In genomic region chr13:99085139-99085845, GRCh38 we compare ENCODE assay signal across 8 cellular contexts.
A peak's percentile ranks its signal among the peaks of the same experiment; 100 is the strongest.
DNase-seq lines count a peak whose midpoint lies in the region; ATAC-seq and TF ChIP-seq lines count a peak whose summit lies in the region.

No MANE protein-coding gene starts in this region.

- no peak for DNase-seq in Calu3
- DNase-seq in effector memory CD8-positive, alpha-beta T cell, result peak; percentile 9 to 12 (median 9)
- peak; percentile 17 for DNase-seq in nephron progenitor cell
- no peak for DNase-seq in NCI-H146 (lab: John Stamatoyannopoulos, UW)
- no peak for DNase-seq in NCI-H524 (lab: John Stamatoyannopoulos, UW)
- no peak for DNase-seq in NK-92 treated with Interleukin-12 subunit alpha and Interleukin-12 subunit beta, amount 100 ng/mL, for 24 hours (lab: John Stamatoyannopoulos, UW)
- DNase-seq in NCI-H510A treated with DMSO at 0.1 percent for 48 hours (lab: John Stamatoyannopoulos, UW), result no peak

- no peak for ATAC-seq in effector memory CD8-positive, alpha-beta T cell (replicated peaks)

- H3K4me1 Mint-ChIP-seq in Calu3 (ENCODE audit: low read depth, unreplicated experiment) (peaks cover 6% of the 10 kb centered on the region), nephron progenitor cell (peaks cover 34% of the 10 kb centered on the region)
- H3K4me1 Mint-ChIP-seq in effector memory CD8-positive, alpha-beta T cell (ENCODE audit: low read depth in 2 of 2), result peaks cover 32 to 34% of the 10 kb centered on the region in 2 donors

- intact Hi-C loops in Calu3 (cut with micrococcal nuclease; ENCODE audit: unreplicated experiment), result no loop called here

- no peak overlapping the region for H3K27ac Mint-ChIP-seq in Calu3 (ENCODE audit: unreplicated experiment)
- H3K27ac Mint-ChIP-seq in effector memory CD8-positive, alpha-beta T cell, result peak overlapping the region; percentile 77 to 94
- H3K27ac Mint-ChIP-seq in nephron progenitor cell, result no peak overlapping the region

- H3K36me3 Mint-ChIP-seq in Calu3 (ENCODE audit: insufficient read depth, unreplicated experiment), result peaks cover 13% of the 10 kb centered on the region
- peaks cover 46% of the 10 kb centered on the region for H3K36me3 Mint-ChIP-seq in effector memory CD8-positive, alpha-beta T cell (ENCODE audit: insufficient read depth)
- H3K36me3 Mint-ChIP-seq in nephron progenitor cell (ENCODE audit: low read depth), result no peaks in the 10 kb centered on the region

- TF ChIP-seq CTCF in Calu3 (IDR thresholded peaks at IDR 0.05; ENCODE audit: unreplicated experiment), result no peak
- no peak for TF ChIP-seq CTCF in WI38 (IDR thresholded peaks at IDR 0.05; ENCODE audit: low read depth, low read length)
- TF ChIP-seq CTCF in nephron progenitor cell (IDR thresholded peaks at IDR 0.05), result no peak

- H3K4me3 Mint-ChIP-seq in Calu3 (ENCODE audit: low read depth, unreplicated experiment), result peak overlapping the region; percentile 46
- H3K4me3 Mint-ChIP-seq in effector memory CD8-positive, alpha-beta T cell, result peak overlapping the region; percentile 78 to 86
- H3K4me3 Mint-ChIP-seq in nephron progenitor cell, result peak overlapping the region; percentile 79

- peak overlapping the region; percentile 73 for H3K4me3 ChIP-seq in WI38 (ENCODE audit: low read depth, low read length)

- CTCF ChIA-PET in Calu3 (lab: Charles Lee), result no interaction called here

- peaks cover 3% of the 10 kb centered on the region for H3K9me3 Mint-ChIP-seq in Calu3 (ENCODE audit: low read depth, unreplicated experiment)
- H3K9me3 Mint-ChIP-seq in effector memory CD8-positive, alpha-beta T cell, result no peaks in the 10 kb centered on the region
- no peaks in the 10 kb centered on the region for H3K9me3 Mint-ChIP-seq in nephron progenitor cell

- no peaks in the 10 kb centered on the region for H3K27me3 Mint-ChIP-seq in Calu3 (ENCODE audit: unreplicated experiment)
- H3K27me3 Mint-ChIP-seq in effector memory CD8-positive, alpha-beta T cell, result no peaks in the 10 kb centered on the region
- peaks cover 62% of the 10 kb centered on the region for H3K27me3 Mint-ChIP-seq in nephron progenitor cell (ENCODE audit: low read depth, poor library complexity)

- no TSS peak for BruUV-seq in Calu3 (replicated peaks; lab: Mats Ljungman, UMichigan)

Comparison
In these comparisons a context has a peak if more than half of its experiments do, and no peak if none do; other contexts are left out.
1. DNase-seq: peak in effector memory CD8-positive, alpha-beta T cell (3 of 3) and nephron progenitor cell (single experiment); none in Calu3 (single experiment), NCI-H146 (single experiment), NCI-H524 (0 of 2), NK-92 treated with Interleukin-12 subunit alpha and Interleukin-12 subunit beta, amount 100 ng/mL, for 24 hours (single experiment) and NCI-H510A treated with DMSO at 0.1 percent for 48 hours (single experiment).
2. H3K27ac Mint-ChIP-seq: peak in effector memory CD8-positive, alpha-beta T cell (2 of 2); none in Calu3 (single experiment) and nephron progenitor cell (single experiment).
3. Peak in every context shown above with its lines, with median percentiles within 50 percentile points of each other: H3K4me3 Mint-ChIP-seq.